In the genomic region with DNA sequence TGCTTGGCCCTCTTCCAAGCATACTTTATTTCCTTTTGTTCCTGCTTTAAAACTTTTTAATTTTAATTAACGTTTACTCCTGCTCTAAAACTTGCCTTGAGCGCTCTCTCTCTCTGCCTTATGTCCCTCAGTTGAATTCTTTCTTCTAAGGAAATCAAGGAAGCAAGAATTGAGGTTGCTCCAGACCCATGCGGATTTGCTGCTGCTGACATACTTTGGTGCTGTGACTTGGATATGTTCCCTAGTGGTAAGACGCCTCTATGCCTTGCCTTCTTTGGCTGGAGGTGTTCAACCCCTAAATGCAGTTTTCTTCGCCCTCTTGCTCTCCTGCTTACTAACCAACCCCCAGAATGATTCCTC, we compare ENCODE assay signal across 26 cellular contexts.
DNase-seq lines count a peak whose midpoint lies in the region; ATAC-seq and TF ChIP-seq lines count a peak whose summit lies in the region.
"Had no signal": no experiment of that assay in that cellular context is flagged by ENCODE, and none has a peak within 500 bp of the region (broad histone marks: within the 10 kb centered on the region; RNA-seq: fewer than 3 reads in every experiment).

No MANE protein-coding gene starts in this region.

- no peaks in the 10 kb centered on the region for H3K27me3 Mint-ChIP-seq in CD8-positive, alpha-beta memory T cell
- H3K27me3 Mint-ChIP-seq: activated CD4-positive, alpha-beta T cell treated with anti-CD3 and anti-CD28 coated beads, Interleukin-2, amount 10 ng/mL, durations not matched to agents 7 days and 5 days; memory B cell had no signal

- H3K4me3 Mint-ChIP-seq in CD8-positive, alpha-beta memory T cell, result no peak overlapping the region
- H3K4me3 Mint-ChIP-seq: activated CD4-positive, alpha-beta T cell treated with anti-CD3 and anti-CD28 coated beads, Interleukin-2, amount 10 ng/mL, durations not matched to agents 7 days and 5 days; activated CD8-positive, alpha-beta memory T cell treated with anti-CD3 and anti-CD28 coated beads, Interleukin-2, amount 10 ng/mL, durations not matched to agents 7 days and 5 days; HFFc6; memory B cell; stimulated activated naive CD8-positive, alpha-beta T cell treated with anti-CD3 and anti-CD28 coated beads, Interleukin-15, amount 100 ng/mL, for 72 hours had no signal

- H3K4me3 ChIP-seq in CD8-positive, alpha-beta memory T cell (ENCODE audit: low read length), result no peak overlapping the region
- H3K4me3 ChIP-seq in left lung, result no peak overlapping the region
- H3K4me3 ChIP-seq: GM23248, heart left ventricle, skin epidermis, tibial nerve had no signal

- POLR2A ChIA-PET in CD8-positive, alpha-beta memory T cell (lab: Charles Lee), result no interaction called here

- H3K9me3 Mint-ChIP-seq in CD8-positive, alpha-beta memory T cell, result no peaks in the 10 kb centered on the region

- no peaks in the 10 kb centered on the region for H3K9me3 ChIP-seq in CD8-positive, alpha-beta memory T cell (ENCODE audit: low read length)
- H3K9me3 ChIP-seq in left lung, result no peaks in the 10 kb centered on the region
- H3K9me3 ChIP-seq: tibial nerve had no signal

- peak overlapping the region; percentile 65 for H3K27ac ChIP-seq in CD8-positive, alpha-beta memory T cell (ENCODE audit: low read depth, low read length)
- H3K27ac ChIP-seq in VCaP (0 out of 2 replicates have a peak overlapping the region, but pooled peaks have one; percentile 5), left lung (peak overlapping the region; percentile 65 to 66)
- H3K27ac ChIP-seq: GM23248, tibial nerve had no signal

- intact Hi-C loops in left lung (cut with DNase I), result no loop called here

- CTCF ChIA-PET in CD8-positive, alpha-beta memory T cell (lab: Charles Lee), result no interaction called here

- no peaks in the 10 kb centered on the region for H3K36me3 ChIP-seq in CD8-positive, alpha-beta memory T cell (ENCODE audit: insufficient read depth, low read length)
- no peaks in the 10 kb centered on the region for H3K36me3 ChIP-seq in left lung
- H3K36me3 ChIP-seq: heart left ventricle, tibial nerve had no signal

- no peak for DNase-seq in CD8-positive, alpha-beta memory T cell
- DNase-seq in left lung, result no peak
- DNase-seq in renal cortical epithelial cell (ENCODE audit: low read depth), result peak; percentile 36
- DNase-seq in amygdala (lab: John Stamatoyannopoulos, UW), result no peak
- DNase-seq in T-helper 9 cell, result no peak
- DNase-seq in stimulated activated naive CD8-positive, alpha-beta T cell treated with anti-CD3 and anti-CD28 coated beads, Interleukin-15, Interleukin-2, amounts not matched to agents 100 U/mL and 50 U/mL, for 24 hours, result no peak
- DNase-seq: activated CD4-positive, alpha-beta T cell treated with anti-CD3 and anti-CD28 coated beads, Interleukin-2, amount 10 ng/mL, durations not matched to agents 7 days and 5 days; activated CD8-positive, alpha-beta memory T cell treated with anti-CD3 and anti-CD28 coated beads, Interleukin-2, amount 10 ng/mL, durations not matched to agents 7 days and 5 days; activated naive CD4-positive, alpha-beta T cell treated with Interleukin-2 at 50 U/mL for 16 hours; activated T-cell treated with anti-CD3 and anti-CD28 coated beads, Interleukin-2, amount 50 U/mL, for 48 hours; amniotic stem cell; C1 segment of cervical spinal cord; effector memory CD4-positive, alpha-beta T cell; heart left ventricle; HFFc6; NCI-H1694; occipital lobe; SIG-M5; stimulated activated naive CD8-positive, alpha-beta T cell treated with anti-CD3 and anti-CD28 coated beads, Interleukin-15, amount 100 ng/mL, for 72 hours had no signal

- peak overlapping the region in 1 of 8 donors; percentile 78 for H3K27ac Mint-ChIP-seq in CD8-positive, alpha-beta memory T cell
- H3K27ac Mint-ChIP-seq: activated CD4-positive, alpha-beta T cell treated with anti-CD3 and anti-CD28 coated beads, Interleukin-2, amount 10 ng/mL, durations not matched to agents 7 days and 5 days; activated CD8-positive, alpha-beta memory T cell treated with anti-CD3 and anti-CD28 coated beads, Interleukin-2, amount 10 ng/mL, durations not matched to agents 7 days and 5 days; HFFc6; memory B cell; stimulated activated naive CD8-positive, alpha-beta T cell treated with anti-CD3 and anti-CD28 coated beads, Interleukin-15, amount 100 ng/mL, for 72 hours had no signal

- ATAC-seq in left lung (peak; percentile 8), HG02938 (IDR thresholded peaks at IDR 0.05; ENCODE audit: unreplicated experiment) (no peak)
- no peak for ATAC-seq in stimulated activated naive CD8-positive, alpha-beta T cell treated with anti-CD3 and anti-CD28 coated beads, Interleukin-15, Interleukin-2, amounts not matched to agents 100 U/mL and 50 U/mL, for 24 hours
- ATAC-seq: activated CD8-positive, alpha-beta memory T cell treated with anti-CD3 and anti-CD28 coated beads, Interleukin-2, amount 10 ng/mL, durations not matched to agents 7 days and 5 days; HepG2; stimulated activated naive CD8-positive, alpha-beta T cell treated with anti-CD3 and anti-CD28 coated beads, Interleukin-15, amount 100 ng/mL, for 72 hours had no signal

- no peak for TF ChIP-seq CTCF in VCaP (conservative IDR thresholded peaks at IDR 0.05)
- TF ChIP-seq CTCF in left lung (IDR thresholded peaks at IDR 0.05), result no peak

- H3K27me3 ChIP-seq in CD8-positive, alpha-beta memory T cell (ENCODE audit: insufficient read depth, low read length, poor library complexity, severe bottlenecking), result no peaks in the 10 kb centered on the region
- no peaks in the 10 kb centered on the region for H3K27me3 ChIP-seq in left lung
- H3K27me3 ChIP-seq: heart left ventricle, tibial nerve had no signal

- peaks cover 8 to 9% (median 8%) of the 10 kb centered on the region in 3 donors for H3K4me1 Mint-ChIP-seq in CD8-positive, alpha-beta memory T cell

- no peaks in the 10 kb centered on the region for H3K4me1 ChIP-seq in CD8-positive, alpha-beta memory T cell (ENCODE audit: insufficient read depth, low read length)
- H3K4me1 ChIP-seq in left lung, result peaks cover 4 to 50% of the 10 kb centered on the region in 2 donors

- peaks cover 0 to 2% (median 2%) of the 10 kb centered on the region in 3 donors for H3K36me3 Mint-ChIP-seq in CD8-positive, alpha-beta memory T cell

Comparison
In these comparisons a context has a peak if more than half of its experiments do, and no peak if none do; other contexts are left out.
1. H3K27ac ChIP-seq: peak in every context shown above with its lines; median percentile 66 in left lung; 65 in CD8-positive, alpha-beta memory T cell; 5 in VCaP.